ENCODE assay signal across 8 cellular contexts in genomic region chr20:45416917-45417316, GRCh38. TPM values are rescaled to one million over a fixed set of nuclear protein-coding genes. Genes with fewer than 3 reads are reported as not detected.
DNase-seq lines count a peak whose midpoint lies in the region; ATAC-seq and TF ChIP-seq lines count a peak whose summit lies in the region.

No MANE protein-coding gene starts in this region.

- TF ChIP-seq POLR2A in stomach (IDR thresholded peaks at IDR 0.05): no peak

- no peak for ATAC-seq in GM19035 (IDR thresholded peaks at IDR 0.05; ENCODE audit: unreplicated experiment)

- peak overlapping the region; percentile 93 for H3K4me3 Mint-ChIP-seq in activated CD4-positive, alpha-beta T cell treated with anti-CD3 and anti-CD28 coated beads, Interleukin-2, amount 10 ng/mL, durations not matched to agents 24 days and 14 days
- peak overlapping the region; percentile 93 for H3K4me3 Mint-ChIP-seq in activated CD4-positive, alpha-beta memory T cell treated with anti-CD3 and anti-CD28 coated beads, Interleukin-2, amount 10 ng/mL, durations not matched to agents 7 days and 5 days

- no peaks in the 10 kb centered on the region for H3K27me3 Mint-ChIP-seq in activated CD4-positive, alpha-beta T cell treated with anti-CD3 and anti-CD28 coated beads, Interleukin-2, amount 10 ng/mL, durations not matched to agents 24 days and 14 days
- no peaks in the 10 kb centered on the region for H3K27me3 Mint-ChIP-seq in activated CD4-positive, alpha-beta memory T cell treated with anti-CD3 and anti-CD28 coated beads, Interleukin-2, amount 10 ng/mL, durations not matched to agents 7 days and 5 days

- TF ChIP-seq EP300 in stomach (IDR thresholded peaks at IDR 0.05): no peak

- DNase-seq in activated CD4-positive, alpha-beta T cell treated with anti-CD3 and anti-CD28 coated beads, Interleukin-2, amount 10 ng/mL, durations not matched to agents 24 days and 14 days: no peak
- no peak for DNase-seq in activated CD4-positive, alpha-beta T cell treated with anti-CD3 and anti-CD28 coated beads, Interleukin-2, amount 50 U/mL, for 4 hours
- no peak for DNase-seq in activated CD4-positive, alpha-beta memory T cell treated with anti-CD3 and anti-CD28 coated beads, Interleukin-2, amount 10 ng/mL, durations not matched to agents 7 days and 5 days
- DNase-seq in stomach (no peak), GM13976 (ENCODE audit: low spot score) (no peak), AG08395 (ENCODE audit: low spot score) (no peak)

- peaks cover 28% of the 10 kb centered on the region for H3K36me3 ChIP-seq in iPS-18a (ENCODE audit: control insufficient read depth, low read depth, low read length)
- peaks cover 28 to 42% (median 35%) of the 10 kb centered on the region in 4 donors for H3K36me3 ChIP-seq in stomach

- H3K4me1 Mint-ChIP-seq in activated CD4-positive, alpha-beta T cell treated with anti-CD3 and anti-CD28 coated beads, Interleukin-2, amount 10 ng/mL, durations not matched to agents 24 days and 14 days: peaks cover 29% of the 10 kb centered on the region
- peaks cover 46% of the 10 kb centered on the region for H3K4me1 Mint-ChIP-seq in activated CD4-positive, alpha-beta memory T cell treated with anti-CD3 and anti-CD28 coated beads, Interleukin-2, amount 10 ng/mL, durations not matched to agents 7 days and 5 days

- H3K27me3 ChIP-seq in iPS-18a (ENCODE audit: control insufficient read depth, insufficient read depth, low read length) (no peaks in the 10 kb centered on the region), stomach (no peaks in the 10 kb centered on the region)

- H3K27ac ChIP-seq in iPS-18a (ENCODE audit: low read length) (no peak overlapping the region), stomach (peak overlapping the region in 4 of 5 donors; percentile 88 to 91 (median 90))

- no peak for TF ChIP-seq CTCF in stomach (IDR thresholded peaks at IDR 0.05)
- no peak for TF ChIP-seq CTCF in GM13976 (IDR thresholded peaks at IDR 0.05; ENCODE audit: borderline replicate concordance, control extremely low read depth, extremely low read depth, insufficient read depth, missing control alignments)

- peaks cover 3% of the 10 kb centered on the region for H3K4me1 ChIP-seq in iPS-18a (ENCODE audit: control insufficient read depth, low read depth, low read length)
- peaks cover 36 to 48% (median 43%) of the 10 kb centered on the region in 4 donors for H3K4me1 ChIP-seq in stomach

- H3K9me3 ChIP-seq in iPS-18a (ENCODE audit: control insufficient read depth, low read depth, low read length) (no peaks in the 10 kb centered on the region), stomach (no peaks in the 10 kb centered on the region)

- peak overlapping the region; percentile 10 for H3K27ac Mint-ChIP-seq in activated CD4-positive, alpha-beta T cell treated with anti-CD3 and anti-CD28 coated beads, Interleukin-2, amount 10 ng/mL, durations not matched to agents 24 days and 14 days
- H3K27ac Mint-ChIP-seq in activated CD4-positive, alpha-beta memory T cell treated with anti-CD3 and anti-CD28 coated beads, Interleukin-2, amount 10 ng/mL, durations not matched to agents 7 days and 5 days: peak overlapping the region; percentile 91

- 48 to 76% (median 65%) methylated on average over 2 of the region's 2 CpGs for WGBS in stomach, 5 donors

- peak overlapping the region; percentile 87 for H3K4me3 ChIP-seq in iPS-18a (ENCODE audit: low read length)
- H3K4me3 ChIP-seq in stomach: peak overlapping the region; percentile 81 to 97 (median 85)

- H3K9me3 Mint-ChIP-seq in activated CD4-positive, alpha-beta T cell treated with anti-CD3 and anti-CD28 coated beads, Interleukin-2, amount 10 ng/mL, durations not matched to agents 24 days and 14 days: no peaks in the 10 kb centered on the region
- H3K9me3 Mint-ChIP-seq in activated CD4-positive, alpha-beta memory T cell treated with anti-CD3 and anti-CD28 coated beads, Interleukin-2, amount 10 ng/mL, durations not matched to agents 7 days and 5 days: no peaks in the 10 kb centered on the region

- H3K36me3 Mint-ChIP-seq in activated CD4-positive, alpha-beta T cell treated with anti-CD3 and anti-CD28 coated beads, Interleukin-2, amount 10 ng/mL, durations not matched to agents 24 days and 14 days (ENCODE audit: low read depth): peaks cover 27% of the 10 kb centered on the region
- H3K36me3 Mint-ChIP-seq in activated CD4-positive, alpha-beta memory T cell treated with anti-CD3 and anti-CD28 coated beads, Interleukin-2, amount 10 ng/mL, durations not matched to agents 7 days and 5 days (ENCODE audit: low read depth): peaks cover 39% of the 10 kb centered on the region

- intact Hi-C loops in activated CD4-positive, alpha-beta T cell treated with anti-CD3 and anti-CD28 coated beads, Interleukin-2, amount 10 ng/mL, durations not matched to agents 24 days and 14 days (cut with micrococcal nuclease): loop anchor here (1.0 to 2.0 kb wide), 2 partner anchors 20 to 54 kb away; partner anchors contain the start of gene SYS1
- intact Hi-C loops in stomach (cut with DNase I; ENCODE audit: low total_unique reads): no loop called here

- no peak overlapping the region for H3K9ac ChIP-seq in iPS-18a (ENCODE audit: low read length)

- POLR2A ChIA-PET in activated CD4-positive, alpha-beta memory T cell treated with anti-CD3 and anti-CD28 coated beads, Interleukin-2, amount 10 ng/mL, durations not matched to agents 7 days and 5 days (lab: Charles Lee): interaction anchor here (1.1 to 2.9 kb wide), 10 partner anchors 10 to 62 kb away, joined by 3 to 24 read pairs (median 6); partner anchors contain the start of gene SYS1

- in situ Hi-C loops in GM13976 (cut with MboI; ENCODE audit: low sequenced_read_pairs, unreplicated experiment): no loop called here

- CTCF ChIA-PET in activated CD4-positive, alpha-beta memory T cell treated with anti-CD3 and anti-CD28 coated beads, Interleukin-2, amount 10 ng/mL, durations not matched to agents 7 days and 5 days (lab: Charles Lee): interaction anchor here (4.0 to 4.3 kb wide), 2 partner anchors 20 to 43 kb away, joined by 28 to 30 read pairs; no protein-coding TSS in a partner anchor

RNA-seq across cellular contexts. Expression of gene PIGT, which starts 1.0 kb away (rescaled TPM):
- 84.7 and 86.6 TPM in 2 replicates for total RNA-seq in activated CD4-positive, alpha-beta T cell treated with anti-CD3 and anti-CD28 coated beads, Interleukin-2, amount 10 ng/mL, durations not matched to agents 24 days and 14 days
- total RNA-seq in activated CD4-positive, alpha-beta memory T cell treated with anti-CD3 and anti-CD28 coated beads, Interleukin-2, amount 10 ng/mL, durations not matched to agents 7 days and 5 days: 10 to 100 TPM; 52.4 to 53.0 TPM
- 100 to 1,000 TPM in 2 of 5 donors, 10 to 100 TPM in 3; 22.6 to 137 (median 87.2) TPM for total RNA-seq in stomach
- 10 to 100 TPM; 30.5 to 72.5 (median 45.0) TPM for polyA plus RNA-seq in stomach

RNA-seq across cellular contexts. Expression of gene DBNDD2, which starts 8.8 kb away (rescaled TPM):
- 19.9 and 25.2 TPM in 2 replicates for total RNA-seq in activated CD4-positive, alpha-beta T cell treated with anti-CD3 and anti-CD28 coated beads, Interleukin-2, amount 10 ng/mL, durations not matched to agents 24 days and 14 days
- total RNA-seq in activated CD4-positive, alpha-beta memory T cell treated with anti-CD3 and anti-CD28 coated beads, Interleukin-2, amount 10 ng/mL, durations not matched to agents 7 days and 5 days: 10 to 100 TPM; 11.4 to 13.1 TPM
- total RNA-seq in stomach: 100 to 1,000 TPM in 1 of 5 donors, 10 to 100 TPM in 4; 10.6 to 131 (median 51.3) TPM
- polyA plus RNA-seq in stomach: 10 to 100 TPM; 55.6 to 90.7 (median 77.6) TPM

RNA-seq across cellular contexts. Expression of gene TP53TG5, which starts 38.8 kb away (rescaled TPM):
- 0.12 TPM in 1 of 2 replicates, not detected in the other for total RNA-seq in activated CD4-positive, alpha-beta T cell treated with anti-CD3 and anti-CD28 coated beads, Interleukin-2, amount 10 ng/mL, durations not matched to agents 24 days and 14 days
- total RNA-seq in activated CD4-positive, alpha-beta memory T cell treated with anti-CD3 and anti-CD28 coated beads, Interleukin-2, amount 10 ng/mL, durations not matched to agents 7 days and 5 days: not detected
- total RNA-seq in stomach: not detected
- polyA plus RNA-seq in stomach: under 1 TPM in 2 of 3 donors, not detected in 1; 0.12 to 0.33 TPM

RNA-seq across cellular contexts. Expression of gene WFDC2, which starts 52.6 kb away (rescaled TPM):
- not detected in 2 replicates for total RNA-seq in activated CD4-positive, alpha-beta T cell treated with anti-CD3 and anti-CD28 coated beads, Interleukin-2, amount 10 ng/mL, durations not matched to agents 24 days and 14 days
- not detected for total RNA-seq in activated CD4-positive, alpha-beta memory T cell treated with anti-CD3 and anti-CD28 coated beads, Interleukin-2, amount 10 ng/mL, durations not matched to agents 7 days and 5 days
- 10 to 100 TPM in 2 of 5 donors, 1 to 10 TPM in 2, not detected in 1; 2.2 to 82.8 (median 37.6) TPM for total RNA-seq in stomach
- polyA plus RNA-seq in stomach: 10 to 100 TPM in 2 of 3 donors, 1 to 10 TPM in 1; 6.4 to 57.7 (median 49.0) TPM

RNA-seq across cellular contexts. Expression of gene SYS1, which starts 54.0 kb away (rescaled TPM):
- 24.4 and 26.2 TPM in 2 replicates for total RNA-seq in activated CD4-positive, alpha-beta T cell treated with anti-CD3 and anti-CD28 coated beads, Interleukin-2, amount 10 ng/mL, durations not matched to agents 24 days and 14 days
- 10 to 100 TPM; 22.1 to 24.2 TPM for total RNA-seq in activated CD4-positive, alpha-beta memory T cell treated with anti-CD3 and anti-CD28 coated beads, Interleukin-2, amount 10 ng/mL, durations not matched to agents 7 days and 5 days
- total RNA-seq in stomach: 100 to 1,000 TPM in 1 of 5 donors, 10 to 100 TPM in 4; 16.0 to 119 (median 25.1) TPM
- 10 to 100 TPM; 11.2 to 19.7 (median 18.8) TPM for polyA plus RNA-seq in stomach
